In the genomic region with DNA sequence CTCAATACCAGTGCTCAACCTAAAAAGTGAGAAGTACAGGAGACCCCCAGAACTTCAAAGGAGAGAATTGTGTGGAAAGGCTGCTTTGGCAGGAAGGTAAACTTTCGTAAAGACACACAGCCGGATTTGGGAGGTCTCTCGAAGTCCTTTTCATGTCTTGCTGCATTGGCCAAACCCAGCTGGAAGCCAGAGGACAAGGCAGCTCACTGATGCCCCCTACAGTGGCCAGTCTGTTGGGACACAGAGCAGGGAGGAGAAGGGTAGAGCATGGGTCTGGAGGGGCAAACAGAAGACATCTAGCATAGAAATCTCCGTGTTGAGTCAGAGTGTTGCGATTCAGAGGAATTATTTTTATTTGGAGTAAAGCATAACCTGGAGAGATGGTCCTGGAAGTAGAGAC, we compare ENCODE assay signal across 2 cellular contexts.
TF ChIP-seq lines count a peak whose summit lies in the region.

No MANE protein-coding gene starts in this region.

TF ChIP-seq in HepG2, 621 proteins besides CTCF, POLR2A, EP300 and RAD21:
- peak; percentile 24; the same call in 1 of the 2 replicates for TF ChIP-seq ZMYM4 (CRISPR knock-in tag; IDR thresholded peaks at IDR 0.05)
- TF ChIP-seq SMC3 (IDR thresholded peaks at IDR 0.05; ENCODE audit: low read length): 0 out of 2 replicates have a peak, but pooled peaks have one; percentile 25
- TF ChIP-seq ZNF121 (CRISPR knock-in tag; IDR thresholded peaks at IDR 0.05): peak; percentile 79
- TF ChIP-seq ZNF24 (IDR thresholded peaks at IDR 0.05): no peak
- TF ChIP-seq ZZZ3 (CRISPR knock-in tag; IDR thresholded peaks at IDR 0.05; ENCODE audit: borderline replicate concordance): no peak
- TF ChIP-seq ZNF768 (CRISPR knock-in tag; IDR thresholded peaks at IDR 0.05): no peak
- TF ChIP-seq ZNF549 (CRISPR knock-in tag; IDR thresholded peaks at IDR 0.05): no peak
- no peak for TF ChIP-seq GATAD2A (CRISPR knock-in tag; IDR thresholded peaks at IDR 0.05)
- TF ChIP-seq ZNF530 (CRISPR knock-in tag; IDR thresholded peaks at IDR 0.05; ENCODE audit: low read depth): no peak
- peak; percentile 70 for TF ChIP-seq STAG1 (CRISPR knock-in tag; IDR thresholded peaks at IDR 0.05)
- TF ChIP-seq, protein P1, sequence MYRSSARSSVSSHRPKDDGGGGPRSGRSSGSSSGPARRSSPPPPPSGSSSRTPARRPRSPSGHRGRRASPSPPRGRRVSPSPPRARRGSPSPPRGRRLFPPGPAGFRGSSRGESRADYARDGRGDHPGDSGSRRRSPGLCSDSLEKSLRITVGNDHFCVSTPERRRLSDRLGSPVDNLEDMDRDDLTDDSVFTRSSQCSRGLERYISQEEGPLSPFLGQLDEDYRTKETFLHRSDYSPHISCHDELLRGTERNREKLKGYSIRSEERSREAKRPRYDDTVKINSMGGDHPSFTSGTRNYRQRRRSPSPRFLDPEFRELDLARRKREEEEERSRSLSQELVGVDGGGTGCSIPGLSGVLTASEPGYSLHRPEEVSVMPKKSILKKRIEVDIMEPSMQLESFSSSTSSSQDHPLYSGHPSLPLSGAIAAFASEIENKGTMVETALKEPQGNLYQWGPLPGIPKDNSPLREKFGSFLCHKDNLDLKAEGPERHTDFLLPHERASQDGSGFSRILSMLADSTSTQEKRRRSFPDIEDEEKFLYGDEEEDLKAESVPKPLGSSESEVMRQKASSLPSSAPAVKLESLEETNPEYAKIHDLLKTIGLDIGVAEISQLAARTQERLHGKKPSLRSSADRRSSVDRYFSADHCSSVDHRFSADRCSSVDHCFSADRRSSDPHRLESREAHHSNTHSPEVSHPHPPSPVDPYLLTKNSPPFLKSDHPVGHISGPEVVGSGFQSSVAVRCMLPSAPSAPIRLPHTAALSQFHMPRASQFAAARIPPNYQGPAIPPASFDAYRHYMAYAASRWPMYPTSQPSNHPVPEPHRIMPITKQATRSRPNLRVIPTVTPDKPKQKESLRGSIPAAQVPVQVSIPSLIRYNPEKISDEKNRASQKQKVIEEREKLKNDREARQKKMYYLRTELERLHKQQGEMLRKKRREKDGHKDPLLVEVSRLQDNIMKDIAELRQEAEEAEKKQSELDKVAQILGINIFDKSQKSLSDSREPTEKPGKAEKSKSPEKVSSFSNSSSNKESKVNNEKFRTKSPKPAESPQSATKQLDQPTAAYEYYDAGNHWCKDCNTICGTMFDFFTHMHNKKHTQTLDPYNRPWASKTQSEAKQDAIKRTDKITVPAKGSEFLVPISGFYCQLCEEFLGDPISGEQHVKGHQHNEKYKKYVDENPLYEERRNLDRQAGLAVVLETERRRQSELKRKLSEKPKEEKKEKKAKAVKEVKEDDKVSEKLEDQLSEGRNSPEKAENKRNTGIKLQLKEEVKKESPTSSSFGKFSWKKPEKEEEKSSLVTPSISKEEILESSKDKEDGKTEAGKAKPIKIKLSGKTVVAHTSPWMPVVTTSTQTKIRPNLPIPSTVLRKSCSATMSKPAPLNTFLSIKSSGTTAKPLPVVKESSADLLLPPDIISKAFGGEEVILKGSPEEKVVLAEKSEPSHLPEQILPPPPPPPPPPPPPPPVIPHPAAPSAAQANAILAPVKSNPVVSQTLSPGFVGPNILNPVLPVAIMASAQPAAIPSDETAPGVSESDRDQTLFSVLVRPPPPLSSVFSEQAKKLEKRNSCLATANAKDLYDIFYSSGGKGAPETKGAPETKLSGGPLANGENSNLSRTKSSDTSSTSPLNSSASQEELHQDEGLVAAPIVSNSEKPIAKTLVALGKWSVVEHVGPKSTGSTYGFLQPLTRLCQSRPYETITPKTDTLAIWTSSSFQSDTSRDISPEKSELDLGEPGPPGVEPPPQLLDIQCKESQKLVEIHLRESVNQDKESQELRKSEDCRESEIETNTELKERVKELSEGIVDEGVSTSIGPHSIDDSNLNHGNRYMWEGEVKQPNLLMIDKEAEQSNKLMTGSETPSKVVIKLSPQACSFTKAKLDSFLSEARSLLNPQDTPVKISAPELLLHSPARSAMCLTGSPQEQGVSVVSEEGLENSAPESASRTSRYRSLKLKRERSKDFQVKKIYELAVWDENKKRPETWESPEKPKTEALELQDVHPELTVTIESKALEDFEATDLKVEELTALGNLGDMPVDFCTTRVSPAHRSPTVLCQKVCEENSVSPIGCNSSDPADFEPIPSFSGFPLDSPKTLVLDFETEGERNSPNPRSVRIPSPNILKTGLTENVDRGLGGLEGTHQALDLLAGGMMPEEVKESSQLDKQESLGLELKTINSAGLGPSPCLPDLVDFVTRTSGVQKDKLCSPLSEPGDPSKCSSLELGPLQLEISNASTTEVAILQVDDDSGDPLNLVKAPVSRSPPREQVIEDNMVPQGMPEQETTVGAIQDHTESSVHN (CRISPR knock-in tag; IDR thresholded peaks at IDR 0.05): no peak
- TF ChIP-seq ZNF841 (CRISPR knock-in tag; IDR thresholded peaks at IDR 0.05; ENCODE audit: borderline replicate concordance): no peak
- TF ChIP-seq, protein P2, sequence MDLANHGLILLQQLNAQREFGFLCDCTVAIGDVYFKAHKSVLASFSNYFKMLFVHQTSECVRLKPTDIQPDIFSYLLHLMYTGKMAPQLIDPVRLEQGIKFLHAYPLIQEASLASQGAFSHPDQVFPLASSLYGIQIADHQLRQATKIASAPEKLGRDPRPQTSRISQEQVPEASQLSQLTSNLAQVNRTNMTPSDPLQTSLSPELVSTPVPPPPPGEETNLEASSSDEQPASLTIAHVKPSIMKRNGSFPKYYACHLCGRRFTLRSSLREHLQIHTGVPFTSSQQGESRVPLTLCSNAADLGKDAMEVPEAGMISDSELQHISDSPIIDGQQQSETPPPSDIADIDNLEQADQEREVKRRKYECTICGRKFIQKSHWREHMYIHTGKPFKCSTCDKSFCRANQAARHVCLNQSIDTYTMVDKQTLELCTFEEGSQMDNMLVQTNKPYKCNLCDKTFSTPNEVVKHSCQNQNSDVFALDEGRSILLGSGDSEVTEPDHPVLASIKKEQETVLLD (CRISPR knock-in tag; IDR thresholded peaks at IDR 0.05; ENCODE audit: low read depth): no peak

TF ChIP-seq in H1, 55 proteins besides CTCF, POLR2A, EP300 and RAD21:
- peak; percentile 57; the same call in 1 of the 2 replicates for TF ChIP-seq KDM1A (IDR thresholded peaks at IDR 0.05; ENCODE audit: borderline replicate concordance, low read length)
- no peak for TF ChIP-seq MAFK (IDR thresholded peaks at IDR 0.05; ENCODE audit: low read depth, low read length)
- no peak for TF ChIP-seq TEAD4 (IDR thresholded peaks at IDR 0.05; ENCODE audit: low read depth, low read length)
- no peak for TF ChIP-seq JUN (IDR thresholded peaks at IDR 0.05; ENCODE audit: low read depth, low read length)
- TF ChIP-seq POU5F1 (IDR thresholded peaks at IDR 0.05; ENCODE audit: low read depth, low read length): no peak
- 0 out of 4 replicates have a peak, but pooled peaks of 1 of the 2 experiments have one; percentile 49 for TF ChIP-seq HDAC2 (IDR thresholded peaks at IDR 0.05; ENCODE audit: borderline replicate concordance in 1 of 2, low read depth in 2 of 2, low read length in 2 of 2)
TF ChIP-seq in H1: peak in this region for 2.
